1 cellular context compared by ENCODE assay signal in genomic region chr14:59772252-59772651, GRCh38.
TF ChIP-seq lines count a peak whose summit lies in the region.

No MANE protein-coding gene starts in this region.

TF ChIP-seq in GM23338, 12 proteins besides CTCF, POLR2A, EP300 and RAD21 (continued from another document):
- TF ChIP-seq, protein P1, sequence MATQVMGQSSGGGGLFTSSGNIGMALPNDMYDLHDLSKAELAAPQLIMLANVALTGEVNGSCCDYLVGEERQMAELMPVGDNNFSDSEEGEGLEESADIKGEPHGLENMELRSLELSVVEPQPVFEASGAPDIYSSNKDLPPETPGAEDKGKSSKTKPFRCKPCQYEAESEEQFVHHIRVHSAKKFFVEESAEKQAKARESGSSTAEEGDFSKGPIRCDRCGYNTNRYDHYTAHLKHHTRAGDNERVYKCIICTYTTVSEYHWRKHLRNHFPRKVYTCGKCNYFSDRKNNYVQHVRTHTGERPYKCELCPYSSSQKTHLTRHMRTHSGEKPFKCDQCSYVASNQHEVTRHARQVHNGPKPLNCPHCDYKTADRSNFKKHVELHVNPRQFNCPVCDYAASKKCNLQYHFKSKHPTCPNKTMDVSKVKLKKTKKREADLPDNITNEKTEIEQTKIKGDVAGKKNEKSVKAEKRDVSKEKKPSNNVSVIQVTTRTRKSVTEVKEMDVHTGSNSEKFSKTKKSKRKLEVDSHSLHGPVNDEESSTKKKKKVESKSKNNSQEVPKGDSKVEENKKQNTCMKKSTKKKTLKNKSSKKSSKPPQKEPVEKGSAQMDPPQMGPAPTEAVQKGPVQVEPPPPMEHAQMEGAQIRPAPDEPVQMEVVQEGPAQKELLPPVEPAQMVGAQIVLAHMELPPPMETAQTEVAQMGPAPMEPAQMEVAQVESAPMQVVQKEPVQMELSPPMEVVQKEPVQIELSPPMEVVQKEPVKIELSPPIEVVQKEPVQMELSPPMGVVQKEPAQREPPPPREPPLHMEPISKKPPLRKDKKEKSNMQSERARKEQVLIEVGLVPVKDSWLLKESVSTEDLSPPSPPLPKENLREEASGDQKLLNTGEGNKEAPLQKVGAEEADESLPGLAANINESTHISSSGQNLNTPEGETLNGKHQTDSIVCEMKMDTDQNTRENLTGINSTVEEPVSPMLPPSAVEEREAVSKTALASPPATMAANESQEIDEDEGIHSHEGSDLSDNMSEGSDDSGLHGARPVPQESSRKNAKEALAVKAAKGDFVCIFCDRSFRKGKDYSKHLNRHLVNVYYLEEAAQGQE (IDR thresholded peaks at IDR 0.05; ENCODE audit: unreplicated experiment) = no peak
- TF ChIP-seq, protein P2, sequence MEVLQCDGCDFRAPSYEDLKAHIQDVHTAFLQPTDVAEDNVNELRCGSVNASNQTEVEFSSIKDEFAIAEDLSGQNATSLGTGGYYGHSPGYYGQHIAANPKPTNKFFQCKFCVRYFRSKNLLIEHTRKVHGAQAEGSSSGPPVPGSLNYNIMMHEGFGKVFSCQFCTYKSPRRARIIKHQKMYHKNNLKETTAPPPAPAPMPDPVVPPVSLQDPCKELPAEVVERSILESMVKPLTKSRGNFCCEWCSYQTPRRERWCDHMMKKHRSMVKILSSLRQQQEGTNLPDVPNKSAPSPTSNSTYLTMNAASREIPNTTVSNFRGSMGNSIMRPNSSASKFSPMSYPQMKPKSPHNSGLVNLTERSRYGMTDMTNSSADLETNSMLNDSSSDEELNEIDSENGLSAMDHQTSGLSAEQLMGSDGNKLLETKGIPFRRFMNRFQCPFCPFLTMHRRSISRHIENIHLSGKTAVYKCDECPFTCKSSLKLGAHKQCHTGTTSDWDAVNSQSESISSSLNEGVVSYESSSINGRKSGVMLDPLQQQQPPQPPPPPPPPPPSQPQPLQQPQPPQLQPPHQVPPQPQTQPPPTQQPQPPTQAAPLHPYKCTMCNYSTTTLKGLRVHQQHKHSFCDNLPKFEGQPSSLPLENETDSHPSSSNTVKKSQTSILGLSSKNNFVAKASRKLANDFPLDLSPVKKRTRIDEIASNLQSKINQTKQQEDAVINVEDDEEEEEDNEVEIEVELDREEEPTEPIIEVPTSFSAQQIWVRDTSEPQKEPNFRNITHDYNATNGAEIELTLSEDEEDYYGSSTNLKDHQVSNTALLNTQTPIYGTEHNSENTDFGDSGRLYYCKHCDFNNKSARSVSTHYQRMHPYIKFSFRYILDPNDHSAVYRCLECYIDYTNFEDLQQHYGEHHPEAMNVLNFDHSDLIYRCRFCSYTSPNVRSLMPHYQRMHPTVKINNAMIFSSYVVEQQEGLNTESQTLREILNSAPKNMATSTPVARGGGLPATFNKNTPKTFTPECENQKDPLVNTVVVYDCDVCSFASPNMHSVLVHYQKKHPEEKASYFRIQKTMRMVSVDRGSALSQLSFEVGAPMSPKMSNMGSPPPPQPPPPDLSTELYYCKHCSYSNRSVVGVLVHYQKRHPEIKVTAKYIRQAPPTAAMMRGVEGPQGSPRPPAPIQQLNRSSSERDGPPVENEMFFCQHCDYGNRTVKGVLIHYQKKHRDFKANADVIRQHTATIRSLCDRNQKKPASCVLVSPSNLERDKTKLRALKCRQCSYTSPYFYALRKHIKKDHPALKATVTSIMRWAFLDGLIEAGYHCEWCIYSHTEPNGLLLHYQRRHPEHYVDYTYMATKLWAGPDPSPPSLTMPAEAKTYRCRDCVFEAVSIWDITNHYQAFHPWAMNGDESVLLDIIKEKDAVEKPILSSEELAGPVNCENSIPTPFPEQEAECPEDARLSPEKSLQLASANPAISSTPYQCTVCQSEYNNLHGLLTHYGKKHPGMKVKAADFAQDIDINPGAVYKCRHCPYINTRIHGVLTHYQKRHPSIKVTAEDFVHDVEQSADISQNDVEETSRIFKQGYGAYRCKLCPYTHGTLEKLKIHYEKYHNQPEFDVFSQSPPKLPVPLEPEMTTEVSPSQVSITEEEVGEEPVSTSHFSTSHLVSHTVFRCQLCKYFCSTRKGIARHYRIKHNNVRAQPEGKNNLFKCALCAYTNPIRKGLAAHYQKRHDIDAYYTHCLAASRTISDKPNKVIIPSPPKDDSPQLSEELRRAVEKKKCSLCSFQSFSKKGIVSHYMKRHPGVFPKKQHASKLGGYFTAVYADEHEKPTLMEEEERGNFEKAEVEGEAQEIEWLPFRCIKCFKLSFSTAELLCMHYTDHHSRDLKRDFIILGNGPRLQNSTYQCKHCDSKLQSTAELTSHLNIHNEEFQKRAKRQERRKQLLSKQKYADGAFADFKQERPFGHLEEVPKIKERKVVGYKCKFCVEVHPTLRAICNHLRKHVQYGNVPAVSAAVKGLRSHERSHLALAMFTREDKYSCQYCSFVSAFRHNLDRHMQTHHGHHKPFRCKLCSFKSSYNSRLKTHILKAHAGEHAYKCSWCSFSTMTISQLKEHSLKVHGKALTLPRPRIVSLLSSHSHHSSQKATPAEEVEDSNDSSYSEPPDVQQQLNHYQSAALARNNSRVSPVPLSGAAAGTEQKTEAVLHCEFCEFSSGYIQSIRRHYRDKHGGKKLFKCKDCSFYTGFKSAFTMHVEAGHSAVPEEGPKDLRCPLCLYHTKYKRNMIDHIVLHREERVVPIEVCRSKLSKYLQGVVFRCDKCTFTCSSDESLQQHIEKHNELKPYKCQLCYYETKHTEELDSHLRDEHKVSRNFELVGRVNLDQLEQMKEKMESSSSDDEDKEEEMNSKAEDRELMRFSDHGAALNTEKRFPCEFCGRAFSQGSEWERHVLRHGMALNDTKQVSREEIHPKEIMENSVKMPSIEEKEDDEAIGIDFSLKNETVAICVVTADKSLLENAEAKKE (CRISPR knock-in tag; IDR thresholded peaks at IDR 0.05) = no peak
- no peak for TF ChIP-seq POLR2AphosphoS5 (IDR thresholded peaks at IDR 0.05; ENCODE audit: low read depth)
- no peak for TF ChIP-seq STAT1 (IDR thresholded peaks at IDR 0.05; ENCODE audit: unreplicated experiment)
- no peak for TF ChIP-seq EZH2 (IDR thresholded peaks at IDR 0.05; ENCODE audit: low read depth, unreplicated experiment)
- TF ChIP-seq ZNF114 (CRISPR knock-in tag; IDR thresholded peaks at IDR 0.05) = no peak
- TF ChIP-seq NANOG (IDR thresholded peaks at IDR 0.05; ENCODE audit: borderline replicate concordance) = no peak
- no peak for TF ChIP-seq ETS1 (IDR thresholded peaks at IDR 0.05)
